Comparison of ENCODE assay signal across 1 cellular context in genomic region chr10:89342219-89342966, GRCh38.
A peak's percentile ranks its signal among the peaks of the same experiment; 100 is the strongest.
TF ChIP-seq lines count a peak whose summit lies in the region.

No MANE protein-coding gene starts in this region.

TF ChIP-seq in A549, 52 proteins besides CTCF, POLR2A, EP300 and RAD21 (continued from another document):
- TF ChIP-seq USF2 (IDR thresholded peaks at IDR 0.05) = peak; percentile 55; the same call in 1 of the 2 replicates
